Comparison of ENCODE assay signal across 21 cellular contexts in the genomic region with DNA sequence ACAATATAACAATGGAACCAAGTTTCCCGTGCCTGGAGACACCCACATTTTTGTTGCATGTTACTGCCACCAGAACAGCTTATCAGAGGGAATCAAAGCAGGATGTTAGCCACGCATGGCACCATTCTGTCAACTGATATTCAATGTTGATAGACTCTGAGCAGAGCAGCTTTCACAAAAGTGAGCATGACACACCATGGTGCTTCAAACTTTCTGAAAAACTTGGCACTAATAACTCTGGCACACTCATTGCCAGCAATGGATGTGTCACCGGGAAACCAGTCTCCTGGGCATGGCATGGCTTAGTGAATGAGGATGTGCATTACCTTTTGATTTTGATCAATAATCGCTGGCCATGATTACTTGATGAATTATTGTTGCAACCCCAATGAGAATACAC.
"Had no signal": no experiment of that assay in that cellular context is flagged by ENCODE, and none has a peak within 500 bp of the region (broad histone marks: within the 10 kb centered on the region; RNA-seq: fewer than 3 reads in every experiment).

No MANE protein-coding gene starts in this region.

- ATAC-seq: activated CD8-positive, alpha-beta T cell treated with anti-CD3 and anti-CD28 coated beads for 36 hours; activated naive CD4-positive, alpha-beta T cell treated with anti-CD3 and anti-CD28 coated beads, Interleukin-2, amount 50 U/mL, for 72 hours; effector memory CD8-positive, alpha-beta T cell; left colon had no signal

- H3K36me3 ChIP-seq: WERI-Rb-1 had no signal

- H3K27me3 Mint-ChIP-seq: activated CD4-positive, alpha-beta T cell treated with anti-CD3 and anti-CD28 coated beads, Interleukin-2, amount 10 ng/mL, durations not matched to agents 7 days and 5 days; activated CD8-positive, alpha-beta T cell treated with anti-CD3 and anti-CD28 coated beads for 36 hours; memory B cell; type B pancreatic cell had no signal

- DNase-seq: activated CD4-positive, alpha-beta T cell treated with anti-CD3 and anti-CD28 coated beads, Interleukin-2, amount 10 ng/mL, durations not matched to agents 7 days and 5 days; activated CD4-positive, CD25-positive, alpha-beta regulatory T cell treated with anti-CD3 and anti-CD28 coated beads, Interleukin-2, amount 50 U/mL, for 72 hours; activated CD8-positive, alpha-beta T cell treated with anti-CD3 and anti-CD28 coated beads for 36 hours; activated T-cell treated with anti-CD3 and anti-CD28 coated beads, Interleukin-2, amount 50 U/mL, for 1 hour; colonic mucosa; dorsolateral prefrontal cortex; effector memory CD8-positive, alpha-beta T cell; left colon; nephron progenitor cell; pancreas; sigmoid colon; stimulated activated CD4-positive, alpha-beta T cell treated with anti-CD3 and anti-CD28 coated beads, Interleukin-4, amount 100 ng/mL, for 1 hour; stimulated activated naive CD4-positive, alpha-beta T cell; WERI-Rb-1 had no signal

- H3K27me3 ChIP-seq: colonic mucosa, dorsolateral prefrontal cortex, pancreas, sigmoid colon, vagina had no signal

- FAIRE-seq: astrocyte, keratinocyte, pancreas had no signal

- H3K9me3 Mint-ChIP-seq: activated CD4-positive, alpha-beta T cell treated with anti-CD3 and anti-CD28 coated beads, Interleukin-2, amount 10 ng/mL, durations not matched to agents 7 days and 5 days; activated CD8-positive, alpha-beta T cell treated with anti-CD3 and anti-CD28 coated beads for 36 hours; activated naive CD4-positive, alpha-beta T cell treated with anti-CD3 and anti-CD28 coated beads, Interleukin-2, amount 50 U/mL, for 72 hours; effector memory CD8-positive, alpha-beta T cell; memory B cell; nephron progenitor cell; type B pancreatic cell had no signal

- H3K4me3 ChIP-seq: colonic mucosa, dorsolateral prefrontal cortex, pancreas, sigmoid colon, thoracic aorta, vagina had no signal

- H3K4me1 Mint-ChIP-seq: activated CD4-positive, alpha-beta T cell treated with anti-CD3 and anti-CD28 coated beads, Interleukin-2, amount 10 ng/mL, durations not matched to agents 7 days and 5 days; nephron progenitor cell had no signal

- H3K9me3 ChIP-seq: colonic mucosa, pancreas, sigmoid colon, thoracic aorta, vagina had no signal

- H3K27ac Mint-ChIP-seq: activated CD4-positive, alpha-beta T cell treated with anti-CD3 and anti-CD28 coated beads, Interleukin-2, amount 10 ng/mL, durations not matched to agents 7 days and 5 days; activated CD8-positive, alpha-beta T cell treated with anti-CD3 and anti-CD28 coated beads for 36 hours; activated naive CD4-positive, alpha-beta T cell treated with anti-CD3 and anti-CD28 coated beads, Interleukin-2, amount 50 U/mL, for 72 hours; effector memory CD8-positive, alpha-beta T cell; nephron progenitor cell; type B pancreatic cell had no signal

- H3K27ac ChIP-seq: colonic mucosa, dorsolateral prefrontal cortex, pancreas, sigmoid colon, thoracic aorta, vagina, WERI-Rb-1 had no signal

- H3K36me3 Mint-ChIP-seq: activated naive CD4-positive, alpha-beta T cell treated with anti-CD3 and anti-CD28 coated beads, Interleukin-2, amount 50 U/mL, for 72 hours had no signal

- H3K4me1 ChIP-seq: colonic mucosa, pancreas, sigmoid colon, vagina had no signal

- H3K4me3 Mint-ChIP-seq: activated CD4-positive, alpha-beta T cell treated with anti-CD3 and anti-CD28 coated beads, Interleukin-2, amount 10 ng/mL, durations not matched to agents 7 days and 5 days; activated CD8-positive, alpha-beta T cell treated with anti-CD3 and anti-CD28 coated beads for 36 hours; effector memory CD8-positive, alpha-beta T cell; memory B cell; nephron progenitor cell; type B pancreatic cell had no signal
